In the genomic region with DNA sequence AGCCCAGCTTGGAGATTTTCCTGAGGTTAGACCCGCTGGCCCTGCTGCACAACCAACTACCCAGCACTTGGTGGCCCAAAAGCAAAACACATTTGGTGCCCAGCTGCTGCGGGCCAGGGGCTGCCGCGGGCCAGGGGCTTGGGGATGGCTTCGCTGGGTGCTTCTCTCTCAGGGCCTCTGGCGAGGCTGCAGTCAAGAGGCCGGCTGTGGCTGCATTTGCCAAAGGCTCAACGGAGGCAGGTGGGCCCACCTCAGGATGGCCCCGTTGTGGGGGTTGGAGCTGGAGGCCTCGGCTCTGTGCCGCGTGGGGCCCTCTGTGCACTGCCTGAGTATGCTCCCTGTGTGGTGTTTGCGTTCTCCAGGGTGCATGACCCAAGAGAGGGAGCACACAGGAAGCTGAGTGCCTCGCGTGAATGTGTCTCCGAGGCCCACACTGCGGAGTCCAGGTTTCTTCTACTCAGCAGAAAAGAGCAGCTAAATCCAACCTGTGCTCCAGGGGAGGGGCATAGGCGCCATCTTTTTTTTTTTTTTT, we compare ENCODE assay signal across 1 cellular context.
TF ChIP-seq lines count a peak whose summit lies in the region.

No MANE protein-coding gene starts in this region.

TF ChIP-seq in K562, 482 proteins besides CTCF, POLR2A, EP300 and RAD21 (continued from another document):
- TF ChIP-seq ZBTB12 (CRISPR knock-in tag; IDR thresholded peaks at IDR 0.05), result no peak
- peak; percentile 15; the same call in 1 of the 2 replicates for TF ChIP-seq ZNF316 (IDR thresholded peaks at IDR 0.05)
